In genomic region chr10:61965694-61966284, GRCh38 we compare ENCODE assay signal across 19 cellular contexts.
A peak's percentile ranks its signal among the peaks of the same experiment; 100 is the strongest.
DNase-seq lines count a peak whose midpoint lies in the region; ATAC-seq and TF ChIP-seq lines count a peak whose summit lies in the region.
"Had no signal": no experiment of that assay in that cellular context is flagged by ENCODE, and none has a peak within 500 bp of the region (broad histone marks: within the 10 kb centered on the region; RNA-seq: fewer than 3 reads in every experiment).

No MANE protein-coding gene starts in this region.

- DNase-seq in activated naive CD4-positive, alpha-beta T cell treated with anti-CD3 and anti-CD28 coated beads, Interleukin-2, amount 50 U/mL, for 16 hours: no peak
- DNase-seq in activated T-helper 1 cell treated with anti-CD3 and anti-CD28 coated beads, Interleukin-12 subunit alpha, Interleukin-12 subunit beta, Interleukin-2, Interleukin-4 antibody, amounts not matched to agents 30 ng/mL and 10 ng/mL and 1 ng/mL, durations not matched to agents 14 hours and 24 hours and 36 hours (ENCODE audit: low spot score): no peak
- no peak for DNase-seq in stimulated activated naive B cell treated with anti-CD40 and anti-IgM and Interleukin-4, amounts not matched to agents 10 μg/mL and 1 μg/mL and 100 μg/mL, for 72 hours
- no peak for DNase-seq in PC-3
- no peak for DNase-seq in mesenteric fat pad (ENCODE audit: low spot score)
- DNase-seq in gastrocnemius medialis: no peak
- DNase-seq: amniotic stem cell; DMS 273 treated with DMSO at 0.1 percent for 48 hours; foreskin melanocyte; NCI-H1105 treated with DMSO at 0.1 percent for 48 hours; right cardiac atrium; stimulated activated CD4-positive, alpha-beta T cell treated with anti-CD3 and anti-CD28 coated beads, Interleukin-2, amount 100 ng/mL, for 24 hours; stimulated activated CD8-positive, alpha-beta memory T cell treated with anti-CD3 and anti-CD28 coated beads, Interleukin-4, amount 100 ng/mL, for 48 hours; upper lobe of left lung had no signal

- H3K79me2 ChIP-seq in PC-3 (ENCODE audit: low read length): no peaks in the 10 kb centered on the region

- peak overlapping the region; percentile 84 for H3K27ac Mint-ChIP-seq in activated naive CD4-positive, alpha-beta T cell treated with anti-CD3 and anti-CD28 coated beads, Interleukin-2, amount 50 U/mL, for 24 hours
- H3K27ac Mint-ChIP-seq in activated T-helper 1 cell treated with anti-CD3 and anti-CD28 coated beads, Interleukin-12 subunit alpha, Interleukin-12 subunit beta, Interleukin-2, Interleukin-4 antibody, amounts not matched to agents 30 ng/mL and 10 ng/mL and 1 ng/mL, durations not matched to agents 14 hours and 24 hours and 36 hours: peak overlapping the region; percentile 59
- peak overlapping the region; percentile 83 for H3K27ac Mint-ChIP-seq in stimulated activated naive B cell treated with anti-CD40 and anti-IgM and Interleukin-4, amounts not matched to agents 10 μg/mL and 1 μg/mL and 100 μg/mL, for 72 hours
- H3K27ac Mint-ChIP-seq: GM23338 had no signal

- TF ChIP-seq CTCF in PC-3 (conservative IDR thresholded peaks at IDR 0.05; ENCODE audit: low read depth, low read length) (no peak), gastrocnemius medialis (IDR thresholded peaks at IDR 0.05 in 4 of 5, conservative IDR thresholded peaks at IDR 0.05 in 1 of 5) (no peak)

- H3K4me1 ChIP-seq in PC-3 (ENCODE audit: insufficient read depth, low read length) (peaks cover 8% of the 10 kb centered on the region; the same call in 1 of the 2 replicates), gastrocnemius medialis (peaks cover 27 to 42% of the 10 kb centered on the region in 2 donors)

- H3K36me3 Mint-ChIP-seq in activated naive CD4-positive, alpha-beta T cell treated with anti-CD3 and anti-CD28 coated beads, Interleukin-2, amount 50 U/mL, for 24 hours: peaks cover 38% of the 10 kb centered on the region
- H3K36me3 Mint-ChIP-seq in activated T-helper 1 cell treated with anti-CD3 and anti-CD28 coated beads, Interleukin-12 subunit alpha, Interleukin-12 subunit beta, Interleukin-2, Interleukin-4 antibody, amounts not matched to agents 30 ng/mL and 10 ng/mL and 1 ng/mL, durations not matched to agents 14 hours and 24 hours and 36 hours (ENCODE audit: low read depth): peaks cover 61% of the 10 kb centered on the region
- H3K36me3 Mint-ChIP-seq in stimulated activated naive B cell treated with anti-CD40 and anti-IgM and Interleukin-4, amounts not matched to agents 10 μg/mL and 1 μg/mL and 100 μg/mL, for 72 hours: peaks cover 61 to 82% of the 10 kb centered on the region in 2 donors

- no peaks in the 10 kb centered on the region for H3K27me3 Mint-ChIP-seq in activated naive CD4-positive, alpha-beta T cell treated with anti-CD3 and anti-CD28 coated beads, Interleukin-2, amount 50 U/mL, for 24 hours
- no peaks in the 10 kb centered on the region for H3K27me3 Mint-ChIP-seq in activated T-helper 1 cell treated with anti-CD3 and anti-CD28 coated beads, Interleukin-12 subunit alpha, Interleukin-12 subunit beta, Interleukin-2, Interleukin-4 antibody, amounts not matched to agents 30 ng/mL and 10 ng/mL and 1 ng/mL, durations not matched to agents 14 hours and 24 hours and 36 hours (ENCODE audit: insufficient read depth)
- H3K27me3 Mint-ChIP-seq in stimulated activated naive B cell treated with anti-CD40 and anti-IgM and Interleukin-4, amounts not matched to agents 10 μg/mL and 1 μg/mL and 100 μg/mL, for 72 hours: no peaks in the 10 kb centered on the region

- POLR2A ChIA-PET in PC-3 (lab: Charles Lee; ENCODE audit: unreplicated experiment): no interaction called here

- H3K4me2 ChIP-seq in PC-3 (ENCODE audit: low read length): no peak overlapping the region
- H3K4me2 ChIP-seq: GM23338 had no signal

- no peaks in the 10 kb centered on the region for H4K20me1 ChIP-seq in PC-3 (ENCODE audit: low read length)

- CTCF ChIA-PET in PC-3 (lab: Charles Lee): no interaction called here

- H3F3A ChIP-seq in PC-3 (ENCODE audit: low read length, unreplicated experiment): no peaks in the 10 kb centered on the region

- no peak overlapping the region for H3K4me3 Mint-ChIP-seq in activated naive CD4-positive, alpha-beta T cell treated with anti-CD3 and anti-CD28 coated beads, Interleukin-2, amount 50 U/mL, for 24 hours
- no peak overlapping the region for H3K4me3 Mint-ChIP-seq in activated T-helper 1 cell treated with anti-CD3 and anti-CD28 coated beads, Interleukin-12 subunit alpha, Interleukin-12 subunit beta, Interleukin-2, Interleukin-4 antibody, amounts not matched to agents 30 ng/mL and 10 ng/mL and 1 ng/mL, durations not matched to agents 14 hours and 24 hours and 36 hours
- no peak overlapping the region for H3K4me3 Mint-ChIP-seq in stimulated activated naive B cell treated with anti-CD40 and anti-IgM and Interleukin-4, amounts not matched to agents 10 μg/mL and 1 μg/mL and 100 μg/mL, for 72 hours
- H3K4me3 Mint-ChIP-seq: GM23338 had no signal

- H3K27ac ChIP-seq in PC-3 (ENCODE audit: low read length): no peak overlapping the region
- H3K27ac ChIP-seq in gastrocnemius medialis: no peak overlapping the region
- H3K27ac ChIP-seq: SK-N-MC, upper lobe of left lung had no signal

- H3K36me3 ChIP-seq in PC-3 (ENCODE audit: low read depth, low read length) (no peaks in the 10 kb centered on the region), gastrocnemius medialis (no peaks in the 10 kb centered on the region)
- H3K36me3 ChIP-seq: upper lobe of left lung had no signal

- no peaks in the 10 kb centered on the region for H3K9me3 Mint-ChIP-seq in activated naive CD4-positive, alpha-beta T cell treated with anti-CD3 and anti-CD28 coated beads, Interleukin-2, amount 50 U/mL, for 24 hours
- peaks cover 2% of the 10 kb centered on the region for H3K9me3 Mint-ChIP-seq in activated T-helper 1 cell treated with anti-CD3 and anti-CD28 coated beads, Interleukin-12 subunit alpha, Interleukin-12 subunit beta, Interleukin-2, Interleukin-4 antibody, amounts not matched to agents 30 ng/mL and 10 ng/mL and 1 ng/mL, durations not matched to agents 14 hours and 24 hours and 36 hours
- no peaks in the 10 kb centered on the region for H3K9me3 Mint-ChIP-seq in stimulated activated naive B cell treated with anti-CD40 and anti-IgM and Interleukin-4, amounts not matched to agents 10 μg/mL and 1 μg/mL and 100 μg/mL, for 72 hours
- H3K9me3 Mint-ChIP-seq: GM23338 had no signal

- in situ Hi-C loops in gastrocnemius medialis (cut with MboI; ENCODE audit: low sequenced_read_pairs in 4 of 4): no loop called here

- no peaks in the 10 kb centered on the region for H3K9me3 ChIP-seq in PC-3 (ENCODE audit: low read length)
- H3K9me3 ChIP-seq in gastrocnemius medialis: no peaks in the 10 kb centered on the region
- H3K9me3 ChIP-seq: upper lobe of left lung had no signal

- ATAC-seq in HG02884 (IDR thresholded peaks at IDR 0.05; ENCODE audit: unreplicated experiment) (peak; percentile 38), PC-3 (no peak), gastrocnemius medialis (no peak)
- ATAC-seq in stimulated activated naive B cell treated with anti-CD40 and anti-IgM and Interleukin-4, amounts not matched to agents 10 μg/mL and 1 μg/mL and 100 μg/mL, for 72 hours (replicated peaks): peak; percentile 55 to 70
- ATAC-seq: GM23338, right cardiac atrium had no signal

- no peak for TF ChIP-seq POLR2A in gastrocnemius medialis (IDR thresholded peaks at IDR 0.05)

- H3K4me3 ChIP-seq in PC-3 (ENCODE audit: low read length) (no peak overlapping the region), gastrocnemius medialis (no peak overlapping the region)
- H3K4me3 ChIP-seq: GM23338, lung, SK-N-MC, upper lobe of left lung had no signal

- peaks cover 81% of the 10 kb centered on the region for H3K4me1 Mint-ChIP-seq in activated naive CD4-positive, alpha-beta T cell treated with anti-CD3 and anti-CD28 coated beads, Interleukin-2, amount 50 U/mL, for 24 hours
- peaks cover 95% of the 10 kb centered on the region for H3K4me1 Mint-ChIP-seq in activated T-helper 1 cell treated with anti-CD3 and anti-CD28 coated beads, Interleukin-12 subunit alpha, Interleukin-12 subunit beta, Interleukin-2, Interleukin-4 antibody, amounts not matched to agents 30 ng/mL and 10 ng/mL and 1 ng/mL, durations not matched to agents 14 hours and 24 hours and 36 hours (ENCODE audit: low read depth)
- H3K4me1 Mint-ChIP-seq in stimulated activated naive B cell treated with anti-CD40 and anti-IgM and Interleukin-4, amounts not matched to agents 10 μg/mL and 1 μg/mL and 100 μg/mL, for 72 hours: peaks cover 43 to 79% of the 10 kb centered on the region in 2 donors

- no TSS peak for BruUV-seq in PC-3 (replicated peaks; lab: Mats Ljungman, UMichigan)

- no peaks in the 10 kb centered on the region for H3K9me2 ChIP-seq in PC-3 (replicated peaks; ENCODE audit: low read length)

- no peak overlapping the region for H2AFZ ChIP-seq in PC-3 (ENCODE audit: low read length)
- H2AFZ ChIP-seq: GM23338 had no signal

- H3K9ac ChIP-seq in PC-3 (ENCODE audit: low read length): no peak overlapping the region

- intact Hi-C loops in activated T-helper 1 cell treated with anti-CD3 and anti-CD28 coated beads, Interleukin-12 subunit alpha, Interleukin-12 subunit beta, Interleukin-2, Interleukin-4 antibody, amounts not matched to agents 30 ng/mL and 10 ng/mL and 1 ng/mL, durations not matched to agents 14 hours and 24 hours and 36 hours (cut with micrococcal nuclease): loop anchor here (1.0 kb wide), 4 partner anchors 9 to 65 kb away; no protein-coding TSS in a partner anchor
- intact Hi-C loops in PC-3 (cut with micrococcal nuclease): no loop called here
- intact Hi-C loops in gastrocnemius medialis (cut with DNase I; ENCODE audit: low total_unique reads): no loop called here

- no peaks in the 10 kb centered on the region for H3K27me3 ChIP-seq in PC-3 (ENCODE audit: low read length)
- no peaks in the 10 kb centered on the region for H3K27me3 ChIP-seq in gastrocnemius medialis
- H3K27me3 ChIP-seq: upper lobe of left lung had no signal

Comparison
In these comparisons a context has a peak if more than half of its experiments do, and no peak if none do; other contexts are left out.
1. ATAC-seq: peak in HG02884 (single experiment) and stimulated activated naive B cell treated with anti-CD40 and anti-IgM and Interleukin-4, amounts not matched to agents 10 μg/mL and 1 μg/mL and 100 μg/mL, for 72 hours (2 of 2); none in PC-3 (single experiment) and gastrocnemius medialis (0 of 2).
2. Peak in every context shown above with its lines, with median percentiles within 50 percentile points of each other: H3K27ac Mint-ChIP-seq.